In the genomic region with DNA sequence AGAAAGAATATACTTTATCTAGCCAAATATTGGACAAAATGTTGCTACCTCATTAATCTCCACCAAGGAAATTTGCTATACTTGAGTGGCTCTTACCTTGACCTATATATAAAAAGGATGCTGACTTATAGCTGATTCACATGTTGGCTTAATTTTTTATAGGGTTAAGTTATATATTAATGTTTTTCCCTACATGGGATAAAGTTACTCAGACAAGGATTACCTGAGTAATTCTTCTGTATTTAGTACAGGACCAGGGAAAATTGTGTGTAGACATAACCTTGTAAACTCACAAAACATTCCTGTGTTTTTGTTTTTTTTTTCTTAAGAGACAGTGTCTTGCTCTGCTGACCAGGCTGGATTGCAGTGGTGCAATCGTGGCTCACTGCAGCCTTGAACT, we compare ENCODE assay signal across 34 cellular contexts. TPM values are rescaled to one million over a fixed set of nuclear protein-coding genes. Genes with fewer than 3 reads are reported as not detected.
"Had no signal": no experiment of that assay in that cellular context is flagged by ENCODE, and none has a peak within 500 bp of the region (broad histone marks: within the 10 kb centered on the region; RNA-seq: fewer than 3 reads in every experiment).

No MANE protein-coding gene starts in this region.

- DNase-seq: activated B cell treated with CpG ODN at 0.5 μM for 24 hours; activated CD4-positive, alpha-beta memory T cell treated with anti-CD3 and anti-CD28 coated beads for 36 hours; activated CD4-positive, alpha-beta T cell treated with anti-CD3 and anti-CD28 coated beads for 4 hours; activated CD4-positive, alpha-beta T cell treated with anti-CD3 and anti-CD28 coated beads, Interleukin-2, amount 10 ng/mL, durations not matched to agents 24 days and 14 days; activated CD4-positive, alpha-beta T cell treated with anti-CD3 and anti-CD28 coated beads, Interleukin-2, amount 50 U/mL, for 1 hour; activated CD4-positive, alpha-beta T cell treated with anti-CD3 and anti-CD28 coated beads, Interleukin-2, amount 50 U/mL, for 4 hours; activated CD4-positive, CD25-positive, alpha-beta regulatory T cell treated with anti-CD3 and anti-CD28 coated beads, Interleukin-2, amount 50 U/mL, for 72 hours; activated CD8-positive, alpha-beta memory T cell treated with anti-CD3 and anti-CD28 coated beads, Interleukin-2, amount 50 U/mL, for 4 hours; activated CD8-positive, alpha-beta T cell treated with anti-CD3 and anti-CD28 coated beads for 36 hours; activated effector memory CD4-positive, alpha-beta T cell treated with anti-CD3 and anti-CD28 coated beads, Interleukin-2, amount 50 U/mL, for 16 hours; activated gamma-delta T cell treated with Interleukin-2 at 50 U/mL for 16 hours; activated naive CD4-positive, alpha-beta T cell; activated naive CD4-positive, alpha-beta T cell treated with anti-CD3 and anti-CD28 coated beads for 36 hours; activated naive CD4-positive, alpha-beta T cell treated with anti-CD3 and anti-CD28 coated beads, Interleukin-2, amount 50 U/mL, for 16 hours; activated naive CD8-positive, alpha-beta T cell treated with anti-CD3 and anti-CD28 coated beads for 36 hours; activated T-cell treated with anti-CD3 and anti-CD28 coated beads for 4 hours; activated T-cell treated with anti-CD3 and anti-CD28 coated beads, Interleukin-2, amount 50 U/mL, for 1 hour; activated T-cell treated with anti-CD3 and anti-CD28 coated beads, Interleukin-2, amount 50 U/mL, for 4 hours; activated T-cell treated with anti-CD3 and anti-CD28 coated beads, Interleukin-2, amount 50 U/mL, for 72 hours; adrenal gland; amniotic stem cell; aorta; body of pancreas; brain microvascular endothelial cell; central memory CD4-positive, alpha-beta T cell; T-helper 1 cell; T-helper 2 cell; T-helper 9 cell had no signal

- ATAC-seq: activated CD8-positive, alpha-beta T cell treated with anti-CD3 and anti-CD28 coated beads for 36 hours; activated naive CD4-positive, alpha-beta T cell treated with anti-CD3 and anti-CD28 coated beads, Interleukin-2, amount 50 U/mL, for 72 hours; activated T-cell treated with anti-CD3 and anti-CD28 coated beads, Interleukin-2, amount 50 U/mL, for 4 hours; activated T-cell treated with anti-CD3 and anti-CD28 coated beads, Interleukin-2, amount 50 U/mL, for 72 hours; activated T-helper 17 cell treated with anti-CD3 and anti-CD28 coated beads, Interleukin-2, amount 50 U/mL, for 72 hours; body of pancreas had no signal

- FAIRE-seq: astrocyte, TTC549 had no signal

RNA-seq across cellular contexts. Expression of a gene that starts 30.6 kb away (rescaled TPM):
- total RNA-seq: activated B cell treated with CpG ODN at 0.5 μM for 24 hours; activated CD4-positive, alpha-beta memory T cell treated with anti-CD3 and anti-CD28 coated beads for 36 hours; activated CD4-positive, alpha-beta T cell treated with anti-CD3 and anti-CD28 coated beads, Interleukin-2, amount 10 ng/mL, durations not matched to agents 24 days and 14 days; activated CD8-positive, alpha-beta memory T cell treated with anti-CD3 and anti-CD28 coated beads for 36 hours; activated CD8-positive, alpha-beta T cell treated with anti-CD3 and anti-CD28 coated beads for 36 hours; activated naive CD4-positive, alpha-beta T cell treated with anti-CD3 and anti-CD28 coated beads for 36 hours; activated naive CD4-positive, alpha-beta T cell treated with anti-CD3 and anti-CD28 coated beads, Interleukin-2, amount 50 U/mL, for 72 hours; activated naive CD8-positive, alpha-beta T cell treated with anti-CD3 and anti-CD28 coated beads for 36 hours; activated T-cell treated with anti-CD3 and anti-CD28 coated beads, Interleukin-2, amount 50 U/mL, for 4 hours; activated T-cell treated with anti-CD3 and anti-CD28 coated beads, Interleukin-2, amount 50 U/mL, for 72 hours; activated T-helper 1 cell treated with anti-CD3 and anti-CD28 coated beads, Interleukin-12 subunit alpha, Interleukin-12 subunit beta, Interleukin-2, Interleukin-4 antibody, amounts not matched to agents 30 ng/mL and 10 ng/mL and 1 ng/mL, durations not matched to agents 14 hours and 24 hours and 36 hours; aorta; astrocyte; body of pancreas had no signal

RNA-seq across cellular contexts. Expression of a gene that starts 52.6 kb away (rescaled TPM):
- total RNA-seq: activated CD8-positive, alpha-beta T cell treated with anti-CD3 and anti-CD28 coated beads for 36 hours; activated T-helper 1 cell treated with anti-CD3 and anti-CD28 coated beads, Interleukin-12 subunit alpha, Interleukin-12 subunit beta, Interleukin-2, Interleukin-4 antibody, amounts not matched to agents 30 ng/mL and 10 ng/mL and 1 ng/mL, durations not matched to agents 14 hours and 24 hours and 36 hours had no signal
